13 cellular contexts compared by ENCODE assay signal in the genomic region with DNA sequence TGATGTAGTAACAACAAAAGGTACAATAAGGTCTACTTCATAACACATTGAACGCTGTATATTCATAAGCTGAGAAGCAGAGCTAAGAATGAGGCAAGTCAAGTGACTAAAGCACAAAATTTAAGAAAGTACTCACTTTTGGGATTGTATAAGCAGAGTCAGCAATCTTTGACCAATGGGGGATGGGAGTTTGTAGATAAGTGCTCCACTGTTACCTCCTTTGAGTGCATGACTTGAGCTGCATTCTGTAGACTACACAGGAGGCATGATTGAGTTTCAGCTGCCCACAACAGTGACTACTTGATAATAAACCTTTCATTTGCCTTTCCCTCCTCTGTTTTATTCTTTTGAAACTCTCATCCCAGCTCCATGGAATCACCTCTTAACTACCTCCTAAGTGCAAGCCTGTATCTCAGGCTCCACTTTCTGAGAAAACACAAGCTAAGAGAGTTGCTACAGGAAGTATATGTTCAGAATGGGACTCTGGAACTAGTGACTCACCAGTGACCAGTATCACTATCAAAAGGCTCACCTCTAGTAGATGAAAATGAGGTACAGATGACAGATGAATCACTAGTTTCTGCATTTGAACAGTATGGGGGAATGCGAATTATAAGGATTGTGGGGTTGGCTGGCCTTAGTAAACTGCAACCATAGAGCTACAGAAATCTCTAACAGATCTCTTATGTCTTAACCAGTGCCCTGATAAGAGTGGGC. TPM values are rescaled to one million over a fixed set of nuclear protein-coding genes. Genes with fewer than 3 reads are reported as not detected.
DNase-seq lines count a peak whose midpoint lies in the region; ATAC-seq, FAIRE-seq and TF ChIP-seq lines count a peak whose summit lies in the region.
"Had no signal": no experiment of that assay in that cellular context is flagged by ENCODE, and none has a peak within 500 bp of the region (broad histone marks: within the 10 kb centered on the region; RNA-seq: fewer than 3 reads in every experiment).

No MANE protein-coding gene starts in this region.

- TF ChIP-seq CTCF in MCF 10A (IDR thresholded peaks at IDR 0.05; ENCODE audit: unreplicated experiment): no peak
- no peak for TF ChIP-seq CTCF in breast epithelium (IDR thresholded peaks at IDR 0.05)
- TF ChIP-seq CTCF in thyroid gland (IDR thresholded peaks at IDR 0.05): no peak
- TF ChIP-seq CTCF in heart left ventricle (IDR thresholded peaks at IDR 0.05): no peak

- POLR2A ChIA-PET in MCF 10A (lab: Yijun Ruan, JAX): interaction anchor here (0.5 to 1.6 kb wide), 4 partner anchors 10 to 548 kb away, joined by 3 to 5 read pairs (median 4); a partner anchor contains a TSS

- no peaks in the 10 kb centered on the region for H3K36me3 Mint-ChIP-seq in MCF 10A (ENCODE audit: insufficient read depth, unreplicated experiment)

- no peaks in the 10 kb centered on the region for H3K27me3 ChIP-seq in breast epithelium
- no peaks in the 10 kb centered on the region for H3K27me3 ChIP-seq in thyroid gland
- H3K27me3 ChIP-seq in heart left ventricle: no peaks in the 10 kb centered on the region
- H3K27me3 ChIP-seq: spleen had no signal

- intact Hi-C loops in MCF 10A (cut with micrococcal nuclease): no loop called here
- intact Hi-C loops in breast epithelium (cut with DNase I; ENCODE audit: low total_unique reads): no loop called here
- intact Hi-C loops in thyroid gland (cut with DNase I): no loop called here
- intact Hi-C loops in heart left ventricle (cut with DNase I): no loop called here

- WGBS in thyroid gland, 2 donors: 80 to 88% methylated on average over 2 of the region's 2 CpGs
- 71 to 93% (median 88%) methylated on average over 2 of the region's 2 CpGs for WGBS in heart left ventricle, 4 donors

- H3K9me3 ChIP-seq in breast epithelium: no peaks in the 10 kb centered on the region
- no peaks in the 10 kb centered on the region for H3K9me3 ChIP-seq in thyroid gland
- no peaks in the 10 kb centered on the region for H3K9me3 ChIP-seq in heart left ventricle
- H3K9me3 ChIP-seq: spleen had no signal

- ATAC-seq in HG03097 (IDR thresholded peaks at IDR 0.05; ENCODE audit: low FRiP score, unreplicated experiment): peak; percentile 67
- no peak for ATAC-seq in heart left ventricle
- ATAC-seq in GM19023 (IDR thresholded peaks at IDR 0.05; ENCODE audit: unreplicated experiment): no peak

- no peaks in the 10 kb centered on the region for H3K4me1 ChIP-seq in breast epithelium
- H3K4me1 ChIP-seq in thyroid gland: peaks cover 34 to 53% of the 10 kb centered on the region in 2 donors
- no peaks in the 10 kb centered on the region for H3K4me1 ChIP-seq in heart left ventricle
- H3K4me1 ChIP-seq: spleen had no signal

- H3K4me3 Mint-ChIP-seq in MCF 10A (ENCODE audit: unreplicated experiment): no peak overlapping the region
- H3K4me3 Mint-ChIP-seq: nephron had no signal

- TF ChIP-seq POLR2A in breast epithelium (IDR thresholded peaks at IDR 0.05): no peak
- no peak for TF ChIP-seq POLR2A in thyroid gland (IDR thresholded peaks at IDR 0.05)
- no peak for TF ChIP-seq POLR2A in heart left ventricle (IDR thresholded peaks at IDR 0.05)
- no peak for TF ChIP-seq POLR2A in H54 (IDR thresholded peaks at IDR 0.05; ENCODE audit: low read depth, low read length)

- BruUV-seq in MCF 10A (replicated peaks; lab: Mats Ljungman, UMichigan): no TSS peak

- no peak overlapping the region for H3K27ac Mint-ChIP-seq in MCF 10A (ENCODE audit: low read depth, unreplicated experiment)
- H3K27ac Mint-ChIP-seq: nephron had no signal

- DNase-seq in MCF 10A (ENCODE audit: unreplicated experiment) (peak; percentile 34), breast epithelium (ENCODE audit: low spot score in 2 of 2) (no peak), SW480 (ENCODE audit: low spot score) (peak; percentile 21), thyroid gland (no peak), heart left ventricle (no peak), H54 (ENCODE audit: insufficient read length, low spot score) (no peak)
- DNase-seq: GDM1, NCI-H1092 treated with DMSO at 0.1 percent for 48 hours, spleen had no signal

- no peak overlapping the region for H3K27ac ChIP-seq in breast epithelium
- H3K27ac ChIP-seq in thyroid gland: peak overlapping the region; percentile 11 to 69 (median 42)
- H3K27ac ChIP-seq in heart left ventricle: no peak overlapping the region
- H3K27ac ChIP-seq: spleen had no signal

- no peaks in the 10 kb centered on the region for H3K9me3 Mint-ChIP-seq in MCF 10A (ENCODE audit: unreplicated experiment)
- H3K9me3 Mint-ChIP-seq: nephron had no signal

- H3K4me3 ChIP-seq in breast epithelium (no peak overlapping the region), thyroid gland (replicated peaks in 1 of 3) (no peak overlapping the region), heart left ventricle (no peak overlapping the region)
- H3K4me3 ChIP-seq: spleen had no signal

- H3K36me3 ChIP-seq in breast epithelium (no peaks in the 10 kb centered on the region), thyroid gland (no peaks in the 10 kb centered on the region), heart left ventricle (no peaks in the 10 kb centered on the region)
- H3K36me3 ChIP-seq: spleen had no signal

- H3K4me1 Mint-ChIP-seq in MCF 10A (ENCODE audit: insufficient read depth, unreplicated experiment): peaks cover 8% of the 10 kb centered on the region

- CTCF ChIA-PET in MCF 10A (lab: Yijun Ruan, JAX): no interaction called here

- H3K27me3 Mint-ChIP-seq in MCF 10A (ENCODE audit: insufficient read depth, unreplicated experiment): no peaks in the 10 kb centered on the region

- FAIRE-seq in H54 (lab: Jason Lieb, UNC): no peak

RNA-seq across cellular contexts. Expression of a gene that starts 49.2 kb away (rescaled TPM):
- not detected in 2 replicates for total RNA-seq in MCF 10A (2022)
- not detected for total RNA-seq in breast epithelium
- 1 to 10 TPM; 1.5 to 4.0 (median 1.6) TPM for total RNA-seq in thyroid gland
- total RNA-seq in heart left ventricle: not detected
- polyA plus RNA-seq in heart left ventricle: not detected
- total RNA-seq: spleen; T-helper 1 cell treated with Interleukin-12 subunit alpha and Interleukin-12 subunit beta and Interleukin-4 antibody, amounts not matched to agents 30 ng/mL and 1 ng/mL, for 36 hours had no signal
- polyA plus RNA-seq: spleen had no signal

Comparison
In these comparisons a context has a peak if more than half of its experiments do, and no peak if none do; other contexts are left out.
1. DNase-seq: peak in MCF 10A (single experiment) and SW480 (single experiment); none in breast epithelium (0 of 2), thyroid gland (0 of 2), heart left ventricle (0 of 5) and H54 (single experiment).
2. H3K27ac ChIP-seq: peak in thyroid gland (3 of 3); none in breast epithelium (0 of 2) and heart left ventricle (0 of 12).